In the genomic region with DNA sequence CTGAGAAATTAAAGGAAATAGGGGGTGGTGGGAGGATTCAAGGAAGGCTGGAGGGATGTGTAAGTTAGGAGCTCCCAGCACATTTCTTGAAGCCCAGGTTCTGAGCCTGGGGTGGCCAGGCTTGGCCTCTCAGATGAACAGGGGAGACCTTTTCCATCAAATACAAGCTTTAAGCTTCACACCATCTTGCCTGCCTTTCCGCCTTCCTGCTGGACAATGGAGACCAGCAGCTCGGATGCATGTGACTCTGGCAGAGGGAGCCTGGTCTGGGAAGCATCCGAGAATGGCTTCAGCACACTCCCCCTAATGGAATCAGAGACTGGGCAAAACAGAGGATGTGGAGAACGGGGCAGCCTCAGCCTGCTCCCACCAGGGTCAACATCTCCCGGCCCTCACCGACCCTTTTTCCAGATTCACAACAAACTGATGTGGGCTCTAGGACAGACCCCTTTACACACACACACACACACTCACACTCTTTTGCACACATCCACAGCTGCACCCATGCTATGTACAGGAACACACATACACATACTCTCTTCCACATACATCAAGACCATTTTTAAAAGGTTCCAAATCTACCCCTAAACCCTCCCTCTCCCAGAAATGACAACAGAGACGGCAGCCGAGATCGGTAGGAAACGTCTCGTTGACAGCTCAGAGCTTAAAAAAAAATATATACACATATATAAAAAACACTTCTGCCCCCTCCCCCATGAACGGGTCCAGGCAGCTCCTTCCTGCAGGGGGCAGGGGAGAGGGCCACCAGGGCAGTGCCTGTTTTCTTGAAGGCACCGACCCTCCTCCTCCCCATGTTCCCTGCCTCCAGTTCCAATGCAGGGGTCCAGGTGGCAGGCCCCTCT, we compare ENCODE assay signal across 1 cellular context.
TF ChIP-seq lines count a peak whose summit lies in the region.

No MANE protein-coding gene starts in this region.

TF ChIP-seq in K562, 482 proteins besides CTCF, POLR2A, EP300 and RAD21 (continued from another document):
- TF ChIP-seq ZNF436 (CRISPR knock-in tag; IDR thresholded peaks at IDR 0.05): no peak
- TF ChIP-seq, protein P1, sequence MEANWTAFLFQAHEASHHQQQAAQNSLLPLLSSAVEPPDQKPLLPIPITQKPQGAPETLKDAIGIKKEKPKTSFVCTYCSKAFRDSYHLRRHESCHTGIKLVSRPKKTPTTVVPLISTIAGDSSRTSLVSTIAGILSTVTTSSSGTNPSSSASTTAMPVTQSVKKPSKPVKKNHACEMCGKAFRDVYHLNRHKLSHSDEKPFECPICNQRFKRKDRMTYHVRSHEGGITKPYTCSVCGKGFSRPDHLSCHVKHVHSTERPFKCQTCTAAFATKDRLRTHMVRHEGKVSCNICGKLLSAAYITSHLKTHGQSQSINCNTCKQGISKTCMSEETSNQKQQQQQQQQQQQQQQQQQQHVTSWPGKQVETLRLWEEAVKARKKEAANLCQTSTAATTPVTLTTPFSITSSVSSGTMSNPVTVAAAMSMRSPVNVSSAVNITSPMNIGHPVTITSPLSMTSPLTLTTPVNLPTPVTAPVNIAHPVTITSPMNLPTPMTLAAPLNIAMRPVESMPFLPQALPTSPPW (CRISPR knock-in tag; IDR thresholded peaks at IDR 0.05): 0 out of 2 replicates have a peak, but pooled peaks have one; percentile 22
- no peak for TF ChIP-seq CREBBP (IDR thresholded peaks at IDR 0.05; ENCODE audit: low read depth, low read length)
- peak; percentile 67; the same call in 1 of the 2 replicates for TF ChIP-seq SUPT5H (IDR thresholded peaks at IDR 0.05)
- no peak for TF ChIP-seq HMG20A (CRISPR knock-in tag; conservative IDR thresholded peaks at IDR 0.05)
- TF ChIP-seq POLR3G (IDR thresholded peaks at IDR 0.05; ENCODE audit: extremely low read depth, insufficient read length, insufficient replicate concordance): no peak
- TF ChIP-seq ZBTB7A (IDR thresholded peaks at IDR 0.05; ENCODE audit: borderline replicate concordance, control insufficient read depth, low read depth, low read length): no peak
- no peak for TF ChIP-seq ZNF785 (CRISPR knock-in tag; IDR thresholded peaks at IDR 0.05)
- TF ChIP-seq ZNF696 (CRISPR knock-in tag; conservative IDR thresholded peaks at IDR 0.05): no peak
- TF ChIP-seq ZNF121 (CRISPR knock-in tag; conservative IDR thresholded peaks at IDR 0.05): no peak
- peak; percentile 24; the same call in 1 of the 2 replicates for TF ChIP-seq ZNF384 (IDR thresholded peaks at IDR 0.05; ENCODE audit: low read depth, low read length)
- TF ChIP-seq RCOR1 (IDR thresholded peaks at IDR 0.05; ENCODE audit: borderline replicate concordance in 1 of 2, low read depth in 2 of 2, low read length in 2 of 2): no peak
- TF ChIP-seq ZNF347 (CRISPR knock-in tag; IDR thresholded peaks at IDR 0.05; ENCODE audit: low read depth): no peak
- no peak for TF ChIP-seq TEAD2 (tag; IDR thresholded peaks at IDR 0.05)
- TF ChIP-seq HNRNPH1 (optimal IDR thresholded peaks at IDR 0.05; ENCODE audit: low read depth, low read length): no peak
- no peak for TF ChIP-seq POU5F1 (IDR thresholded peaks at IDR 0.05; ENCODE audit: borderline replicate concordance, low read depth, low read length, partially characterized antibody)
- no peak for TF ChIP-seq ZNF146 (CRISPR knock-in tag; IDR thresholded peaks at IDR 0.05; ENCODE audit: unreplicated experiment)
- TF ChIP-seq, protein P2, sequence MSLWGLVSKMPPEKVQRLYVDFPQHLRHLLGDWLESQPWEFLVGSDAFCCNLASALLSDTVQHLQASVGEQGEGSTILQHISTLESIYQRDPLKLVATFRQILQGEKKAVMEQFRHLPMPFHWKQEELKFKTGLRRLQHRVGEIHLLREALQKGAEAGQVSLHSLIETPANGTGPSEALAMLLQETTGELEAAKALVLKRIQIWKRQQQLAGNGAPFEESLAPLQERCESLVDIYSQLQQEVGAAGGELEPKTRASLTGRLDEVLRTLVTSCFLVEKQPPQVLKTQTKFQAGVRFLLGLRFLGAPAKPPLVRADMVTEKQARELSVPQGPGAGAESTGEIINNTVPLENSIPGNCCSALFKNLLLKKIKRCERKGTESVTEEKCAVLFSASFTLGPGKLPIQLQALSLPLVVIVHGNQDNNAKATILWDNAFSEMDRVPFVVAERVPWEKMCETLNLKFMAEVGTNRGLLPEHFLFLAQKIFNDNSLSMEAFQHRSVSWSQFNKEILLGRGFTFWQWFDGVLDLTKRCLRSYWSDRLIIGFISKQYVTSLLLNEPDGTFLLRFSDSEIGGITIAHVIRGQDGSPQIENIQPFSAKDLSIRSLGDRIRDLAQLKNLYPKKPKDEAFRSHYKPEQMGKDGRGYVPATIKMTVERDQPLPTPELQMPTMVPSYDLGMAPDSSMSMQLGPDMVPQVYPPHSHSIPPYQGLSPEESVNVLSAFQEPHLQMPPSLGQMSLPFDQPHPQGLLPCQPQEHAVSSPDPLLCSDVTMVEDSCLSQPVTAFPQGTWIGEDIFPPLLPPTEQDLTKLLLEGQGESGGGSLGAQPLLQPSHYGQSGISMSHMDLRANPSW (CRISPR knock-in tag; IDR thresholded peaks at IDR 0.05): no peak
- TF ChIP-seq TARDBP (IDR thresholded peaks at IDR 0.05): 0 out of 2 replicates have a peak, but pooled peaks have one; percentile 68
- no peak for TF ChIP-seq ZNF766 (CRISPR knock-in tag; conservative IDR thresholded peaks at IDR 0.05)
- TF ChIP-seq ETS2 (tag; IDR thresholded peaks at IDR 0.05; ENCODE audit: borderline replicate concordance, poor library complexity, severe bottlenecking): no peak
- TF ChIP-seq RBM17 (IDR thresholded peaks at IDR 0.05; ENCODE audit: borderline replicate concordance, low read depth, low read length): no peak
- 0 out of 2 replicates have a peak, but pooled peaks have one; percentile 61 for TF ChIP-seq ELF4 (CRISPR knock-in tag; IDR thresholded peaks at IDR 0.05)
